8 cellular contexts compared by ENCODE assay signal in the genomic region with DNA sequence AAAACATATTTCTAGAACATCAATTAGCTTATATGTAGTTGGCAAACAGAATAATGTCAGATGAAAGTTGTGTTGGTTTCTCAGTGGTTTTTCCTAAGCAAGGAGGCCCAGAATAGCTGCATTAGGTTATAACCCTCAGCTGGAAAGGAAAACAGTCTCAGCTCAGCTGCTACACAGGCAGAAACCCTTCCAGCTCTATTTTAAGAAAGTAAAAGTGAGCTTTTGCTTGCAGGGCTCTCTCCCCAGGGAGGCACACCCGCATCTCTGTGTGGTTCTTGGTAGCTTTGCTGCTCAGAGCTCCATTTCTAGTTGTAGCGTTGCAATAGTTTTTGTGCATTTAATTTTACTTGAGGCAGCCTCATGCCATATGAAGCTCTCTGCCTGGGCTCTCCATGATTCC. TPM values are rescaled to one million over a fixed set of nuclear protein-coding genes. Genes with fewer than 3 reads are reported as not detected.
DNase-seq lines count a peak whose midpoint lies in the region; ATAC-seq and TF ChIP-seq lines count a peak whose summit lies in the region.

No MANE protein-coding gene starts in this region.

- no peaks in the 10 kb centered on the region for H3K27me3 Mint-ChIP-seq in stimulated activated naive CD8-positive, alpha-beta T cell treated with anti-CD3 and anti-CD28 coated beads, Interleukin-15, amount 100 ng/mL, for 72 hours
- no peaks in the 10 kb centered on the region for H3K27me3 Mint-ChIP-seq in activated T-helper 1 cell treated with anti-CD3 and anti-CD28 coated beads, Interleukin-12 subunit alpha, Interleukin-12 subunit beta, Interleukin-2, Interleukin-4 antibody, amounts not matched to agents 30 ng/mL and 10 ng/mL and 1 ng/mL, durations not matched to agents 14 hours and 24 hours and 36 hours (ENCODE audit: insufficient read depth)

- H3K4me3 ChIP-seq in heart right ventricle = peak overlapping the region in 2 of 10 donors; percentile 3 to 12

- H3K36me3 Mint-ChIP-seq in activated T-helper 1 cell treated with anti-CD3 and anti-CD28 coated beads, Interleukin-12 subunit alpha, Interleukin-12 subunit beta, Interleukin-2, Interleukin-4 antibody, amounts not matched to agents 30 ng/mL and 10 ng/mL and 1 ng/mL, durations not matched to agents 14 hours and 24 hours and 36 hours (ENCODE audit: low read depth) = peaks cover 47% of the 10 kb centered on the region

- H3K4me1 ChIP-seq in heart right ventricle (peaks cover 0 to 40% (median 25%) of the 10 kb centered on the region in 9 donors), foreskin keratinocyte (no peaks in the 10 kb centered on the region)

- ATAC-seq in stimulated activated naive CD8-positive, alpha-beta T cell treated with anti-CD3 and anti-CD28 coated beads, Interleukin-15, Interleukin-2, amounts not matched to agents 100 U/mL and 50 U/mL, for 24 hours = no peak
- no peak for ATAC-seq in stimulated activated naive CD8-positive, alpha-beta T cell treated with anti-CD3 and anti-CD28 coated beads, Interleukin-15, amount 100 ng/mL, for 72 hours
- ATAC-seq in HG03457 (IDR thresholded peaks at IDR 0.05; ENCODE audit: unreplicated experiment) (peak; percentile 84), heart right ventricle (peak; percentile 93 to 98 (median 97)), foreskin keratinocyte (no peak)

- no peaks in the 10 kb centered on the region for H3K4me1 Mint-ChIP-seq in stimulated activated naive CD8-positive, alpha-beta T cell treated with anti-CD3 and anti-CD28 coated beads, Interleukin-15, amount 100 ng/mL, for 72 hours
- H3K4me1 Mint-ChIP-seq in activated T-helper 1 cell treated with anti-CD3 and anti-CD28 coated beads, Interleukin-12 subunit alpha, Interleukin-12 subunit beta, Interleukin-2, Interleukin-4 antibody, amounts not matched to agents 30 ng/mL and 10 ng/mL and 1 ng/mL, durations not matched to agents 14 hours and 24 hours and 36 hours (ENCODE audit: low read depth) = peaks cover 17% of the 10 kb centered on the region

- WGBS in heart right ventricle, 2 donors = 8 to 9% methylated on average over 2 of the region's 2 CpGs

- TF ChIP-seq POLR2A in erythroblast (IDR thresholded peaks at IDR 0.05; ENCODE audit: low read length) = no peak

- H3K4me3 Mint-ChIP-seq in stimulated activated naive CD8-positive, alpha-beta T cell treated with anti-CD3 and anti-CD28 coated beads, Interleukin-15, amount 100 ng/mL, for 72 hours = no peak overlapping the region
- no peak overlapping the region for H3K4me3 Mint-ChIP-seq in activated T-helper 1 cell treated with anti-CD3 and anti-CD28 coated beads, Interleukin-12 subunit alpha, Interleukin-12 subunit beta, Interleukin-2, Interleukin-4 antibody, amounts not matched to agents 30 ng/mL and 10 ng/mL and 1 ng/mL, durations not matched to agents 14 hours and 24 hours and 36 hours

- H3K27me3 ChIP-seq in heart right ventricle (no peaks in the 10 kb centered on the region), foreskin keratinocyte (no peaks in the 10 kb centered on the region)

- H3K9me3 ChIP-seq in heart right ventricle = no peaks in the 10 kb centered on the region

- no peak overlapping the region for H3K27ac Mint-ChIP-seq in stimulated activated naive CD8-positive, alpha-beta T cell treated with anti-CD3 and anti-CD28 coated beads, Interleukin-15, amount 100 ng/mL, for 72 hours
- no peak overlapping the region for H3K27ac Mint-ChIP-seq in activated T-helper 1 cell treated with anti-CD3 and anti-CD28 coated beads, Interleukin-12 subunit alpha, Interleukin-12 subunit beta, Interleukin-2, Interleukin-4 antibody, amounts not matched to agents 30 ng/mL and 10 ng/mL and 1 ng/mL, durations not matched to agents 14 hours and 24 hours and 36 hours

- intact Hi-C loops in heart right ventricle (cut with DNase I) = loop anchor here in 1 of 10 donors (5.0 kb wide), 1 partner anchor 68 kb away; no protein-coding TSS in a partner anchor
- intact Hi-C loops in activated T-helper 1 cell treated with anti-CD3 and anti-CD28 coated beads, Interleukin-12 subunit alpha, Interleukin-12 subunit beta, Interleukin-2, Interleukin-4 antibody, amounts not matched to agents 30 ng/mL and 10 ng/mL and 1 ng/mL, durations not matched to agents 14 hours and 24 hours and 36 hours (cut with micrococcal nuclease) = no loop called here

- H3K27ac ChIP-seq in heart right ventricle (peak overlapping the region in 8 of 10 donors; percentile 1 to 79 (median 59)), foreskin keratinocyte (no peak overlapping the region)

- DNase-seq in stimulated activated naive CD8-positive, alpha-beta T cell treated with anti-CD3 and anti-CD28 coated beads, Interleukin-15, Interleukin-2, amounts not matched to agents 100 U/mL and 50 U/mL, for 24 hours = peak; percentile 9
- DNase-seq in stimulated activated naive CD8-positive, alpha-beta T cell treated with anti-CD3 and anti-CD28 coated beads, Interleukin-15, amount 100 ng/mL, for 72 hours = no peak
- DNase-seq in heart right ventricle (peak; percentile 47 to 75), erythroblast (lab: John Stamatoyannopoulos, UW) (no peak), HUDEP-2 (lab: John Stamatoyannopoulos, UW; ENCODE audit: unreplicated experiment in 76 of 76) (no peak), foreskin keratinocyte (no peak)
- DNase-seq in activated T-helper 1 cell treated with anti-CD3 and anti-CD28 coated beads, Interleukin-12 subunit alpha, Interleukin-12 subunit beta, Interleukin-2, Interleukin-4 antibody, amounts not matched to agents 30 ng/mL and 10 ng/mL and 1 ng/mL, durations not matched to agents 14 hours and 24 hours and 36 hours (ENCODE audit: low spot score) = no peak

- TF ChIP-seq CTCF in heart right ventricle (IDR thresholded peaks at IDR 0.05) (no peak), foreskin keratinocyte (conservative IDR thresholded peaks at IDR 0.05) (no peak)

- no peaks in the 10 kb centered on the region for H3K9me3 Mint-ChIP-seq in stimulated activated naive CD8-positive, alpha-beta T cell treated with anti-CD3 and anti-CD28 coated beads, Interleukin-15, amount 100 ng/mL, for 72 hours
- no peaks in the 10 kb centered on the region for H3K9me3 Mint-ChIP-seq in activated T-helper 1 cell treated with anti-CD3 and anti-CD28 coated beads, Interleukin-12 subunit alpha, Interleukin-12 subunit beta, Interleukin-2, Interleukin-4 antibody, amounts not matched to agents 30 ng/mL and 10 ng/mL and 1 ng/mL, durations not matched to agents 14 hours and 24 hours and 36 hours

- peaks cover 0 to 81% (median 31%) of the 10 kb centered on the region in 9 donors for H3K36me3 ChIP-seq in heart right ventricle

RNA-seq across cellular contexts. Expression of a gene that starts 54.6 kb away (rescaled TPM):
- 10 to 100 TPM; 12.9 to 24.8 (median 18.4) TPM for total RNA-seq in heart right ventricle
- polyA plus RNA-seq in heart right ventricle = 1 to 10 TPM; 2.6 to 6.4 TPM
- 28.7 and 33.5 TPM in 2 replicates for total RNA-seq in activated T-helper 1 cell treated with anti-CD3 and anti-CD28 coated beads, Interleukin-12 subunit alpha, Interleukin-12 subunit beta, Interleukin-2, Interleukin-4 antibody, amounts not matched to agents 30 ng/mL and 10 ng/mL and 1 ng/mL, durations not matched to agents 14 hours and 24 hours and 36 hours
- total RNA-seq in foreskin keratinocyte = 18.1 and 19.5 TPM in 2 replicates
- 1.5 and 1.8 TPM in 2 replicates for polyA plus RNA-seq in foreskin keratinocyte

Comparison
In these comparisons a context has a peak if more than half of its experiments do, and no peak if none do; other contexts are left out.
1. DNase-seq: peak in stimulated activated naive CD8-positive, alpha-beta T cell treated with anti-CD3 and anti-CD28 coated beads, Interleukin-15, Interleukin-2, amounts not matched to agents 100 U/mL and 50 U/mL, for 24 hours (single experiment) and heart right ventricle (2 of 2); none in stimulated activated naive CD8-positive, alpha-beta T cell treated with anti-CD3 and anti-CD28 coated beads, Interleukin-15, amount 100 ng/mL, for 72 hours (0 of 2), erythroblast (0 of 2), activated T-helper 1 cell treated with anti-CD3 and anti-CD28 coated beads, Interleukin-12 subunit alpha, Interleukin-12 subunit beta, Interleukin-2, Interleukin-4 antibody, amounts not matched to agents 30 ng/mL and 10 ng/mL and 1 ng/mL, durations not matched to agents 14 hours and 24 hours and 36 hours (single experiment), HUDEP-2 (0 of 76) and foreskin keratinocyte (0 of 2).
2. ATAC-seq: peak in HG03457 (single experiment) and heart right ventricle (8 of 8); none in stimulated activated naive CD8-positive, alpha-beta T cell treated with anti-CD3 and anti-CD28 coated beads, Interleukin-15, Interleukin-2, amounts not matched to agents 100 U/mL and 50 U/mL, for 24 hours (single experiment), stimulated activated naive CD8-positive, alpha-beta T cell treated with anti-CD3 and anti-CD28 coated beads, Interleukin-15, amount 100 ng/mL, for 72 hours (single experiment) and foreskin keratinocyte (single experiment).